In genomic region chr9:107737987-107738743, GRCh38 we compare ENCODE assay signal across 11 cellular contexts.
DNase-seq lines count a peak whose midpoint lies in the region; FAIRE-seq and TF ChIP-seq lines count a peak whose summit lies in the region.
"Had no signal": no experiment of that assay in that cellular context is flagged by ENCODE, and none has a peak within 500 bp of the region (broad histone marks: within the 10 kb centered on the region; RNA-seq: fewer than 3 reads in every experiment).

No MANE protein-coding gene starts in this region.

- no peaks in the 10 kb centered on the region for H3K27me3 Mint-ChIP-seq in mesothelial cell of epicardium (ENCODE audit: low read depth)
- H3K27me3 Mint-ChIP-seq: effector memory CD8-positive, alpha-beta T cell had no signal

- H3K4me1 ChIP-seq in ACC112 (ENCODE audit: control insufficient read depth, insufficient read depth, low read length, unreplicated experiment), result peaks cover 73% of the 10 kb centered on the region

- H3K79me2 ChIP-seq in ACC112 (ENCODE audit: control insufficient read depth, insufficient read depth, low read length, unreplicated experiment), result no peaks in the 10 kb centered on the region

- H3K9me3 Mint-ChIP-seq in mesothelial cell of epicardium, result no peaks in the 10 kb centered on the region

- H3K4me3 ChIP-seq in ACC112 (ENCODE audit: low read depth, low read length) (peak overlapping the region; percentile 48), bronchial epithelial cell (ENCODE audit: low read depth, low read length) (no peak overlapping the region)

- peak overlapping the region; percentile 19 for H2AFZ ChIP-seq in ACC112 (ENCODE audit: low read length, unreplicated experiment)

- H3K36me3 Mint-ChIP-seq in mesothelial cell of epicardium, result no peaks in the 10 kb centered on the region

- H3K4me1 Mint-ChIP-seq in mesothelial cell of epicardium, result peaks cover 16% of the 10 kb centered on the region

- H3K27me3 ChIP-seq in ACC112 (ENCODE audit: insufficient read depth, low read length) (no peaks in the 10 kb centered on the region), bronchial epithelial cell (ENCODE audit: control insufficient read depth, insufficient read depth, low read length) (no peaks in the 10 kb centered on the region)

- no peak for TF ChIP-seq CTCF in bronchial epithelial cell (IDR thresholded peaks at IDR 0.05; ENCODE audit: insufficient read depth, low read length, severe bottlenecking)
- no peak for TF ChIP-seq CTCF in mesothelial cell of epicardium (IDR thresholded peaks at IDR 0.05; ENCODE audit: unreplicated experiment)

- DNase-seq in NCI-H1436 treated with DMSO at 0.1 percent for 48 hours (lab: John Stamatoyannopoulos, UW) (peak; percentile 28), bronchial epithelial cell (ENCODE audit: low read depth) (peak; percentile 95), mesothelial cell of epicardium (ENCODE audit: low spot score in 2 of 2, unreplicated experiment in 2 of 2) (no peak), NCI-H524 (lab: John Stamatoyannopoulos, UW) (no peak), NOMO-1 treated with DMSO at 0.1 percent for 48 hours (lab: John Stamatoyannopoulos, UW; ENCODE audit: unreplicated experiment) (no peak), ecto neural progenitor cell (ENCODE audit: low spot score) (no peak)
- no peak for DNase-seq in activated CD4-positive, alpha-beta T cell treated with anti-CD3 and anti-CD28 coated beads, Interleukin-2, amount 50 U/mL, for 1 hour
- DNase-seq: C1 segment of cervical spinal cord; effector memory CD8-positive, alpha-beta T cell; WERI-Rb-1 had no signal

- no peaks in the 10 kb centered on the region for H3K36me3 ChIP-seq in ACC112 (ENCODE audit: insufficient read depth, low read length)
- H3K36me3 ChIP-seq in bronchial epithelial cell (ENCODE audit: control insufficient read depth, insufficient read depth, low read length), result no peaks in the 10 kb centered on the region
- H3K36me3 ChIP-seq: WERI-Rb-1 had no signal

- peak overlapping the region; percentile 85 for H3K27ac Mint-ChIP-seq in mesothelial cell of epicardium
- H3K27ac Mint-ChIP-seq: effector memory CD8-positive, alpha-beta T cell had no signal

- peak overlapping the region; percentile 99 for H3K27ac ChIP-seq in ACC112 (ENCODE audit: low read depth, low read length)
- H3K27ac ChIP-seq: WERI-Rb-1 had no signal

- no peak overlapping the region for H3K4me3 Mint-ChIP-seq in mesothelial cell of epicardium
- H3K4me3 Mint-ChIP-seq: effector memory CD8-positive, alpha-beta T cell had no signal

- no peak for FAIRE-seq in bronchial epithelial cell (lab: Jason Lieb, UNC)

Comparison
In these comparisons a context has a peak if more than half of its experiments do, and no peak if none do; other contexts are left out.
1. DNase-seq: peak in NCI-H1436 treated with DMSO at 0.1 percent for 48 hours (single experiment) and bronchial epithelial cell (single experiment); none in mesothelial cell of epicardium (0 of 2), NCI-H524 (0 of 2), NOMO-1 treated with DMSO at 0.1 percent for 48 hours (single experiment), ecto neural progenitor cell (single experiment) and activated CD4-positive, alpha-beta T cell treated with anti-CD3 and anti-CD28 coated beads, Interleukin-2, amount 50 U/mL, for 1 hour (single experiment).